In genomic region chr2:218332920-218333645, GRCh38 we compare ENCODE assay signal across 10 cellular contexts. TPM values are rescaled to one million over a fixed set of nuclear protein-coding genes. Genes with fewer than 3 reads are reported as not detected.
DNase-seq lines count a peak whose midpoint lies in the region; ATAC-seq lines count a peak whose summit lies in the region.
"Had no signal": no experiment of that assay in that cellular context is flagged by ENCODE, and none has a peak within 500 bp of the region (broad histone marks: within the 10 kb centered on the region; RNA-seq: fewer than 3 reads in every experiment).

No MANE protein-coding gene starts in this region.

- no peaks in the 10 kb centered on the region for H3K36me3 Mint-ChIP-seq in memory B cell

- DNase-seq in Right ventricle myocardium superior (no peak), cardiac septum (ENCODE audit: low spot score) (no peak), amniotic epithelial cell (ENCODE audit: low read depth) (peak; percentile 57), memory B cell (ENCODE audit: low spot score in 2 of 2) (no peak), NCI-H524 treated with DMSO at 0.1 percent for 48 hours (lab: John Stamatoyannopoulos, UW) (no peak), DMS53 treated with DMSO at 0.1 percent for 48 hours (lab: John Stamatoyannopoulos, UW; ENCODE audit: unreplicated experiment) (no peak), COLO668 (lab: John Stamatoyannopoulos, UW; ENCODE audit: unreplicated experiment) (no peak)
- DNase-seq: activated CD8-positive, alpha-beta memory T cell treated with anti-CD3 and anti-CD28 coated beads, Interleukin-2, amount 50 U/mL, for 4 hours; NK-92 treated with Interleukin-12 subunit alpha and Interleukin-12 subunit beta, amount 100 ng/mL, for 24 hours had no signal

- ATAC-seq in Right ventricle myocardium superior (ENCODE audit: poor library complexity) = peak; percentile 81
- ATAC-seq in memory B cell (ENCODE audit: low read depth) = no peak
- no peak for ATAC-seq in GM21423 (IDR thresholded peaks at IDR 0.05; ENCODE audit: unreplicated experiment)

- intact Hi-C loops in Right ventricle myocardium superior (cut with DNase I) (no loop called here), cardiac septum (cut with DNase I) (no loop called here)

- no peaks in the 10 kb centered on the region for H3K27me3 Mint-ChIP-seq in memory B cell

- H3K4me1 Mint-ChIP-seq in memory B cell = peaks cover 36% of the 10 kb centered on the region

- no peaks in the 10 kb centered on the region for H3K9me3 Mint-ChIP-seq in memory B cell

- no peak overlapping the region for H3K4me3 Mint-ChIP-seq in memory B cell

- H3K27ac Mint-ChIP-seq in memory B cell = peak overlapping the region; percentile 25

RNA-seq across cellular contexts. Expression of gene CATIP, which starts 23.6 kb away (rescaled TPM):
- not detected for total RNA-seq in Right ventricle myocardium superior
- total RNA-seq in cardiac septum = not detected

RNA-seq across cellular contexts. Expression of gene TMBIM1, which starts 40.8 kb away (rescaled TPM):
- total RNA-seq in Right ventricle myocardium superior (117 TPM), cardiac septum (143 TPM)

RNA-seq across cellular contexts. Expression of gene SLC11A1, which starts 49.0 kb away (rescaled TPM):
- total RNA-seq in Right ventricle myocardium superior (4.4 TPM), cardiac septum (6.4 TPM)
